In genomic region chr9:96420468-96421219, GRCh38 we compare ENCODE assay signal across 8 cellular contexts. TPM values are rescaled to one million over a fixed set of nuclear protein-coding genes. Genes with fewer than 3 reads are reported as not detected.
DNase-seq lines count a peak whose midpoint lies in the region; ATAC-seq and TF ChIP-seq lines count a peak whose summit lies in the region.

No MANE protein-coding gene starts in this region.

- peak overlapping the region; percentile 97 for H3K4me2 ChIP-seq in parathyroid adenoma (ENCODE audit: low read length)

- H3K27ac ChIP-seq in parathyroid adenoma: peak overlapping the region; percentile 91

- no peaks in the 10 kb centered on the region for H3K27me3 Mint-ChIP-seq in activated CD8-positive, alpha-beta memory T cell treated with anti-CD3 and anti-CD28 coated beads, Interleukin-2, amount 10 ng/mL, durations not matched to agents 7 days and 5 days
- no peaks in the 10 kb centered on the region for H3K27me3 Mint-ChIP-seq in activated T-helper 17 cell treated with anti-CD3 and anti-CD28 coated beads, Interleukin-2, amount 50 U/mL, for 72 hours

- peak overlapping the region; percentile 38 for H2AFZ ChIP-seq in parathyroid adenoma

- H3K27me3 ChIP-seq in parathyroid adenoma (ENCODE audit: control insufficient read depth, insufficient read depth, low read length): no peaks in the 10 kb centered on the region

- H3K9me3 ChIP-seq in parathyroid adenoma (ENCODE audit: control insufficient read depth, low read length): no peaks in the 10 kb centered on the region

- no peak for TF ChIP-seq CTCF in parathyroid adenoma (IDR thresholded peaks at IDR 0.05)

- H3K4me1 ChIP-seq in parathyroid adenoma: peaks cover 6% of the 10 kb centered on the region

- no peaks in the 10 kb centered on the region for H3K9me3 Mint-ChIP-seq in activated CD8-positive, alpha-beta memory T cell treated with anti-CD3 and anti-CD28 coated beads, Interleukin-2, amount 10 ng/mL, durations not matched to agents 7 days and 5 days (ENCODE audit: low read depth)
- no peaks in the 10 kb centered on the region for H3K9me3 Mint-ChIP-seq in activated T-helper 17 cell treated with anti-CD3 and anti-CD28 coated beads, Interleukin-2, amount 50 U/mL, for 72 hours

- DNase-seq in activated CD8-positive, alpha-beta memory T cell treated with anti-CD3 and anti-CD28 coated beads, Interleukin-2, amount 10 ng/mL, durations not matched to agents 7 days and 5 days: peak; percentile 57
- no peak for DNase-seq in activated CD8-positive, alpha-beta memory T cell treated with anti-CD3 and anti-CD28 coated beads, Interleukin-2, amount 50 U/mL, for 48 hours
- DNase-seq in MV-4-11 (lab: John Stamatoyannopoulos, UW) (peak; percentile 76), globus pallidus (ENCODE audit: low spot score) (peak; percentile 24)

- peak overlapping the region; percentile 97 for H3K27ac Mint-ChIP-seq in activated CD8-positive, alpha-beta memory T cell treated with anti-CD3 and anti-CD28 coated beads, Interleukin-2, amount 10 ng/mL, durations not matched to agents 7 days and 5 days
- peak overlapping the region; percentile 91 for H3K27ac Mint-ChIP-seq in activated T-helper 17 cell treated with anti-CD3 and anti-CD28 coated beads, Interleukin-2, amount 50 U/mL, for 72 hours

- no peaks in the 10 kb centered on the region for H3K79me2 ChIP-seq in parathyroid adenoma

- peak overlapping the region; percentile 2 for H3K4me3 ChIP-seq in parathyroid adenoma (ENCODE audit: low read depth, low read length)

- H3K9ac ChIP-seq in parathyroid adenoma: no peak overlapping the region

- peaks cover 12% of the 10 kb centered on the region for H3K36me3 Mint-ChIP-seq in activated CD8-positive, alpha-beta memory T cell treated with anti-CD3 and anti-CD28 coated beads, Interleukin-2, amount 10 ng/mL, durations not matched to agents 7 days and 5 days
- H3K36me3 Mint-ChIP-seq in activated T-helper 17 cell treated with anti-CD3 and anti-CD28 coated beads, Interleukin-2, amount 50 U/mL, for 72 hours (ENCODE audit: low read depth): peaks cover 15% of the 10 kb centered on the region

- ATAC-seq in activated CD8-positive, alpha-beta memory T cell treated with anti-CD3 and anti-CD28 coated beads, Interleukin-2, amount 10 ng/mL, durations not matched to agents 7 days and 5 days: no peak
- peak; percentile 15 for ATAC-seq in activated T-helper 17 cell treated with anti-CD3 and anti-CD28 coated beads, Interleukin-2, amount 50 U/mL, for 72 hours (replicated peaks)
- ATAC-seq in HG03159 (IDR thresholded peaks at IDR 0.05; ENCODE audit: unreplicated experiment) (no peak), GM21529 (IDR thresholded peaks at IDR 0.05; ENCODE audit: unreplicated experiment) (no peak)

- H3K4me1 Mint-ChIP-seq in activated CD8-positive, alpha-beta memory T cell treated with anti-CD3 and anti-CD28 coated beads, Interleukin-2, amount 10 ng/mL, durations not matched to agents 7 days and 5 days: peaks cover 32% of the 10 kb centered on the region
- H3K4me1 Mint-ChIP-seq in activated T-helper 17 cell treated with anti-CD3 and anti-CD28 coated beads, Interleukin-2, amount 50 U/mL, for 72 hours: peaks cover 6% of the 10 kb centered on the region

- H3K4me3 Mint-ChIP-seq in activated CD8-positive, alpha-beta memory T cell treated with anti-CD3 and anti-CD28 coated beads, Interleukin-2, amount 10 ng/mL, durations not matched to agents 7 days and 5 days: peak overlapping the region; percentile 88
- H3K4me3 Mint-ChIP-seq in activated T-helper 17 cell treated with anti-CD3 and anti-CD28 coated beads, Interleukin-2, amount 50 U/mL, for 72 hours: peak overlapping the region; percentile 93

- H3K36me3 ChIP-seq in parathyroid adenoma (ENCODE audit: control insufficient read depth, insufficient read depth, low read length): no peaks in the 10 kb centered on the region

- CTCF ChIA-PET in activated CD8-positive, alpha-beta memory T cell treated with anti-CD3 and anti-CD28 coated beads, Interleukin-2, amount 10 ng/mL, durations not matched to agents 7 days and 5 days (lab: Charles Lee): interaction anchor here (1.3 kb wide), 1 partner anchor 146 kb away, joined by 3 read pairs; no protein-coding TSS in a partner anchor

RNA-seq across cellular contexts. Expression of gene ZNF367, which starts 2.5 kb away (rescaled TPM):
- 10 to 100 TPM; 31.2 to 36.3 TPM for total RNA-seq in activated CD8-positive, alpha-beta memory T cell treated with anti-CD3 and anti-CD28 coated beads, Interleukin-2, amount 10 ng/mL, durations not matched to agents 7 days and 5 days
- total RNA-seq in activated T-helper 17 cell treated with anti-CD3 and anti-CD28 coated beads, Interleukin-2, amount 50 U/mL, for 72 hours: 10 to 100 TPM; 25.4 to 27.8 TPM

RNA-seq across cellular contexts. Expression of gene HABP4, which starts 29.3 kb away (rescaled TPM):
- total RNA-seq in activated CD8-positive, alpha-beta memory T cell treated with anti-CD3 and anti-CD28 coated beads, Interleukin-2, amount 10 ng/mL, durations not matched to agents 7 days and 5 days: 10 to 100 TPM in 1 of 2 experiments, 1 to 10 TPM in 1; 7.7 to 11.6 TPM
- total RNA-seq in activated T-helper 17 cell treated with anti-CD3 and anti-CD28 coated beads, Interleukin-2, amount 50 U/mL, for 72 hours: 10 to 100 TPM in 1 of 2 donors, 1 to 10 TPM in 1; 10.0 to 21.3 TPM

RNA-seq across cellular contexts. Expression of gene SLC35D2, which starts 37.1 kb away (rescaled TPM):
- total RNA-seq in activated CD8-positive, alpha-beta memory T cell treated with anti-CD3 and anti-CD28 coated beads, Interleukin-2, amount 10 ng/mL, durations not matched to agents 7 days and 5 days: 1 to 10 TPM; 5.3 to 6.7 TPM
- total RNA-seq in activated T-helper 17 cell treated with anti-CD3 and anti-CD28 coated beads, Interleukin-2, amount 50 U/mL, for 72 hours: 1 to 10 TPM; 7.1 to 9.3 TPM
